In the genomic region with DNA sequence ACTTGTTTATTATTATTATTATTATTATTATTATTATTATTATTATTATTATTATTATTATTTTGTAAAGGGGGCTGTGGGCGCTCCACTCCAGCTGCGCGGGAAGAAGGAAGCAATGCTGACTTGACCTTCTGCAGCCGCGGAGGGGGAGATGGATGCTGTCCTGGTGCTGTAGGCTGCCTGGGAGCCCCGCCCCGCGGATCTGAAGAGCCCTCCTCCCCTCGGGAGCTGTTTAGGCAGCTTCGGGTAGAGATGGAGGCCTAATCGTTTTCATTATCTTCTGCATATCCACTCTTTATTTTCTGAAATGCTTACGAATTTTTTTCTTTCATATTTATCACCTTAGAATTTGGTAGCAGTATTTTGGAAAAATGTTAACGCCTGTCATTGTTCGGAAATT, we compare ENCODE assay signal across 7 cellular contexts.
A peak's percentile ranks its signal among the peaks of the same experiment; 100 is the strongest.
DNase-seq lines count a peak whose midpoint lies in the region; ATAC-seq, FAIRE-seq and TF ChIP-seq lines count a peak whose summit lies in the region.

No MANE protein-coding gene starts in this region.

- DNase-seq in RCC 7860 (ENCODE audit: low spot score) (peak; percentile 63), endodermal cell (peak; percentile 86), mesendoderm (peak; percentile 88), tibial artery (peak in 1 of 2 donors; percentile 49), dorsolateral prefrontal cortex (no peak), EL (no peak)

- H3K27ac ChIP-seq in endodermal cell (ENCODE audit: low read depth, low read length) (no peak overlapping the region), mesendoderm (ENCODE audit: low read depth, low read length) (peak overlapping the region; percentile 85), tibial artery (peak overlapping the region; percentile 80 to 85), dorsolateral prefrontal cortex (peak overlapping the region in 23 of 59 donors; percentile 1 to 72 (median 53))

- H3K56ac ChIP-seq in mesendoderm (ENCODE audit: low read length): peak overlapping the region; percentile 69

- H3K79me1 ChIP-seq in mesendoderm (ENCODE audit: low read length): no peaks in the 10 kb centered on the region

- H3K4me3 ChIP-seq in endodermal cell (ENCODE audit: low read length): no peak overlapping the region
- H3K4me3 ChIP-seq in mesendoderm (ENCODE audit: low read length): no peak overlapping the region
- H3K4me3 ChIP-seq in tibial artery: peak overlapping the region in 1 of 2 donors; percentile 2
- no peak overlapping the region for H3K4me3 ChIP-seq in dorsolateral prefrontal cortex

- no peak overlapping the region for H2AK5ac ChIP-seq in mesendoderm (ENCODE audit: low read length)

- H3K9me3 ChIP-seq in endodermal cell (ENCODE audit: control insufficient read depth, low read length): peaks cover 3% of the 10 kb centered on the region
- H3K9me3 ChIP-seq in tibial artery: no peaks in the 10 kb centered on the region

- peaks cover 13% of the 10 kb centered on the region for H3K4me1 ChIP-seq in endodermal cell (ENCODE audit: control insufficient read depth, insufficient read depth, low read length)
- peaks cover 9% of the 10 kb centered on the region for H3K4me1 ChIP-seq in mesendoderm (ENCODE audit: control insufficient read depth, low read depth, low read length)
- H3K4me1 ChIP-seq in tibial artery: peaks cover 0 to 40% (median 22%) of the 10 kb centered on the region in 4 donors

- H3K27me3 Mint-ChIP-seq in endodermal cell (ENCODE audit: insufficient read depth): no peaks in the 10 kb centered on the region

- peak overlapping the region; percentile 99 for H3K27ac Mint-ChIP-seq in endodermal cell

- intact Hi-C loops in tibial artery (cut with DNase I; ENCODE audit: low total_unique reads): no loop called here
- intact Hi-C loops in dorsolateral prefrontal cortex (cut with DNase I): no loop called here

- H3K9ac ChIP-seq in endodermal cell (ENCODE audit: extremely low read depth, low read length, poor library complexity, severe bottlenecking) (peak overlapping the region; percentile 76), mesendoderm (ENCODE audit: low read length) (no peak overlapping the region)

- 26 to 71% methylated on average over 1 to 14 of the region's 14 CpGs for WGBS in endodermal cell (ENCODE audit: insufficient coverage in 1 of 2, insufficient read length in 1 of 2), 2 experiments
- WGBS in mesendoderm (ENCODE audit: extremely low coverage, insufficient coverage, low lambda C conversion rate): no CpG with 5 or more reads among the region's 14 CpGs

- H2BK5ac ChIP-seq in mesendoderm (ENCODE audit: low read length): no peak overlapping the region

- H3K23ac ChIP-seq in mesendoderm (ENCODE audit: low read length): no peak overlapping the region

- no peak overlapping the region for H4K8ac ChIP-seq in mesendoderm (ENCODE audit: low read depth, low read length)

- H3K4me1 Mint-ChIP-seq in endodermal cell: peaks cover 36% of the 10 kb centered on the region

- no peak for ATAC-seq in GM18498 (IDR thresholded peaks at IDR 0.05; ENCODE audit: unreplicated experiment)

- H3K4ac ChIP-seq in mesendoderm (ENCODE audit: low read depth, low read length): no peak overlapping the region

- H3K18ac ChIP-seq in mesendoderm (ENCODE audit: low read length): peak overlapping the region; percentile 91

- H3K9me3 Mint-ChIP-seq in endodermal cell: peaks cover 9% of the 10 kb centered on the region

- TF ChIP-seq CTCF in endodermal cell (conservative IDR thresholded peaks at IDR 0.05): no peak
- no peak for TF ChIP-seq CTCF in tibial artery (IDR thresholded peaks at IDR 0.05)
- no peak for TF ChIP-seq CTCF in dorsolateral prefrontal cortex (IDR thresholded peaks at IDR 0.05 in 54 of 56, conservative IDR thresholded peaks at IDR 0.05 in 2 of 56; ENCODE audit: low read depth in 1 of 56, partially characterized antibody in 56 of 56)

- no peaks in the 10 kb centered on the region for H3K36me3 Mint-ChIP-seq in endodermal cell (ENCODE audit: low read depth)

- H4K5ac ChIP-seq in mesendoderm (ENCODE audit: low read length): no peak overlapping the region

- no peak overlapping the region for H3K4me3 Mint-ChIP-seq in endodermal cell

- H3K79me2 ChIP-seq in mesendoderm (ENCODE audit: control insufficient read depth, insufficient read depth, low read length): no peaks in the 10 kb centered on the region

- H2BK120ac ChIP-seq in mesendoderm (ENCODE audit: low read depth, low read length): peak overlapping the region; percentile 98

- no peak for FAIRE-seq in RCC 7860 (lab: Jason Lieb, UNC)

- H3K36me3 ChIP-seq in endodermal cell (ENCODE audit: control insufficient read depth, insufficient read depth, low read length) (no peaks in the 10 kb centered on the region), mesendoderm (ENCODE audit: control insufficient read depth, insufficient read depth, low read length) (no peaks in the 10 kb centered on the region), tibial artery (no peaks in the 10 kb centered on the region)

- H3K4me2 ChIP-seq in mesendoderm (ENCODE audit: low read length): no peak overlapping the region

- H3K27me3 ChIP-seq in endodermal cell (ENCODE audit: control insufficient read depth, insufficient read depth, low read length, poor library complexity, severe bottlenecking) (no peaks in the 10 kb centered on the region), mesendoderm (ENCODE audit: insufficient read depth, low read length, poor library complexity) (no peaks in the 10 kb centered on the region), tibial artery (no peaks in the 10 kb centered on the region), dorsolateral prefrontal cortex (peaks cover 0 to 16% (median 0%) of the 10 kb centered on the region in 45 donors)

- H2BK15ac ChIP-seq in mesendoderm (replicated peaks; ENCODE audit: low read depth): no peak overlapping the region

Comparison
In these comparisons a context has a peak if more than half of its experiments do, and no peak if none do; other contexts are left out.
1. DNase-seq: peak in RCC 7860 (single experiment), endodermal cell (single experiment) and mesendoderm (single experiment); none in dorsolateral prefrontal cortex (0 of 10) and EL (single experiment).